Comparison of ENCODE assay signal across 8 cellular contexts in genomic region chrX:71283409-71284143, GRCh38. TPM values are rescaled to one million over a fixed set of nuclear protein-coding genes. Genes with fewer than 3 reads are reported as not detected.
DNase-seq lines count a peak whose midpoint lies in the region; ATAC-seq lines count a peak whose summit lies in the region.

Gene NONO (plus strand): TSS chrX:71283635. CDS start chrX:71290638, 7,003 bp downstream.

- peak; percentile 87 for ATAC-seq in GM21367 (IDR thresholded peaks at IDR 0.05; ENCODE audit: unreplicated experiment)
- peak; percentile 84 for ATAC-seq in activated CD8-positive, alpha-beta memory T cell treated with anti-CD3 and anti-CD28 coated beads, Interleukin-2, amount 10 ng/mL, durations not matched to agents 7 days and 5 days

- H3K4me3 ChIP-seq in NT2/D1 (ENCODE audit: insufficient read length, low read depth) (peak within 1 kb of the TSS; percentile 93), endocrine pancreas (ENCODE audit: control insufficient read depth, insufficient read depth, low read length) (peak within 1 kb of the TSS; percentile 95), mesenchymal stem cell (ENCODE audit: insufficient read depth in 1 of 2, low read depth in 1 of 2, low read length in 2 of 2) (peak within 1 kb of the TSS; percentile 73 to 87)

- peak; percentile 91 for DNase-seq in COLO829 (ENCODE audit: low spot score)
- peak in 75 of 76 experiments; percentile 25 to 96 (median 84) for DNase-seq in HUDEP-2 (lab: John Stamatoyannopoulos, UW; ENCODE audit: unreplicated experiment in 76 of 76)
- peak; percentile 99 for DNase-seq in NT2/D1 (ENCODE audit: low read depth, low spot score)
- DNase-seq in activated CD8-positive, alpha-beta memory T cell treated with anti-CD3 and anti-CD28 coated beads, Interleukin-2, amount 10 ng/mL, durations not matched to agents 7 days and 5 days = peak; percentile 93
- DNase-seq in mesenchymal stem cell = peak; percentile 99
- peak; percentile 56 for DNase-seq in stimulated activated CD8-positive, alpha-beta memory T cell treated with anti-CD3 and anti-CD28 coated beads, Interleukin-12 subunit alpha, Interleukin-12 subunit beta, amount 100 ng/mL, for 4 hours (ENCODE audit: low read depth)

- H2AFZ ChIP-seq in mesenchymal stem cell (ENCODE audit: low read depth, low read length) = no peak within 1 kb of the TSS

- H3K27me3 Mint-ChIP-seq in activated CD8-positive, alpha-beta memory T cell treated with anti-CD3 and anti-CD28 coated beads, Interleukin-2, amount 10 ng/mL, durations not matched to agents 7 days and 5 days = no peaks in the 10 kb centered on the region

- H3K4me3 Mint-ChIP-seq in activated CD8-positive, alpha-beta memory T cell treated with anti-CD3 and anti-CD28 coated beads, Interleukin-2, amount 10 ng/mL, durations not matched to agents 7 days and 5 days = peak within 1 kb of the TSS; percentile 86

- H3K9ac ChIP-seq in NT2/D1 (ENCODE audit: insufficient read length, low read depth) (peak within 1 kb of the TSS; percentile 96), endocrine pancreas (ENCODE audit: control insufficient read depth, insufficient read depth, low read length) (peak within 1 kb of the TSS; percentile 69), mesenchymal stem cell (ENCODE audit: low read length) (peak within 1 kb of the TSS; percentile 98)

- no peaks in the 10 kb centered on the region for H3K9me3 Mint-ChIP-seq in activated CD8-positive, alpha-beta memory T cell treated with anti-CD3 and anti-CD28 coated beads, Interleukin-2, amount 10 ng/mL, durations not matched to agents 7 days and 5 days (ENCODE audit: low read depth)

- peak within 1 kb of the TSS in 1 of 2 experiments; percentile 96 for H3K4ac ChIP-seq in mesenchymal stem cell (ENCODE audit: low read depth in 1 of 2, low read length in 2 of 2)

- H2BK15ac ChIP-seq in mesenchymal stem cell (ENCODE audit: low read depth, poor library complexity, severe bottlenecking) = no peak within 1 kb of the TSS

- peaks cover 22% of the 10 kb centered on the region for H3K4me1 Mint-ChIP-seq in activated CD8-positive, alpha-beta memory T cell treated with anti-CD3 and anti-CD28 coated beads, Interleukin-2, amount 10 ng/mL, durations not matched to agents 7 days and 5 days

- peak within 1 kb of the TSS; percentile 69 for H2AK5ac ChIP-seq in mesenchymal stem cell (ENCODE audit: low read length, severe bottlenecking)

- peak within 1 kb of the TSS; percentile 83 to 93 for H3K18ac ChIP-seq in mesenchymal stem cell (ENCODE audit: low read depth in 1 of 2, low read length in 2 of 2)

- no peaks in the 10 kb centered on the region for H3K4me1 ChIP-seq in NT2/D1 (ENCODE audit: insufficient read depth, insufficient read length)
- H3K4me1 ChIP-seq in endocrine pancreas (ENCODE audit: control insufficient read depth, insufficient read depth, low read length) = no peaks in the 10 kb centered on the region
- no peaks in the 10 kb centered on the region for H3K4me1 ChIP-seq in mesenchymal stem cell (ENCODE audit: control insufficient read depth, insufficient read depth, low read depth, low read length)

- WGBS in mesenchymal stem cell = under 1% methylated on average over 41 of the region's 56 CpGs

- H3K9me3 ChIP-seq in NT2/D1 (ENCODE audit: insufficient read depth, low read length) (0 out of 2 replicates have a peak, but pooled peaks cover 6% of the 10 kb centered on the region), endocrine pancreas (ENCODE audit: control insufficient read depth, low read length) (no peaks in the 10 kb centered on the region), mesenchymal stem cell (ENCODE audit: control insufficient read depth, low read length) (peaks cover 6% of the 10 kb centered on the region)

- CTCF ChIA-PET in activated CD8-positive, alpha-beta memory T cell treated with anti-CD3 and anti-CD28 coated beads, Interleukin-2, amount 10 ng/mL, durations not matched to agents 7 days and 5 days (lab: Charles Lee) = interaction anchor here (0.6 to 1.8 kb wide), 7 partner anchors 26 to 102 kb away, joined by 3 to 10 read pairs (median 7); partner anchors contain the start of genes TAF1 and ZMYM3

- H3K27me3 ChIP-seq in NT2/D1 (ENCODE audit: insufficient read depth, insufficient read length) (no peaks in the 10 kb centered on the region), endocrine pancreas (ENCODE audit: control insufficient read depth, insufficient read depth, low read length) (no peaks in the 10 kb centered on the region), mesenchymal stem cell (ENCODE audit: control insufficient read depth in 1 of 2, insufficient read depth in 1 of 2, low read length in 2 of 2) (no peaks in the 10 kb centered on the region)

- H3K36me3 ChIP-seq in NT2/D1 (ENCODE audit: insufficient read depth, insufficient read length, low read length) (peaks cover 45% of the 10 kb centered on the region), endocrine pancreas (ENCODE audit: control insufficient read depth, insufficient read depth, low read length) (no peaks in the 10 kb centered on the region), mesenchymal stem cell (ENCODE audit: control insufficient read depth in 1 of 2, insufficient read depth in 2 of 2, low read depth in 1 of 2, low read length in 2 of 2) (peaks cover 2 to 15% of the 10 kb centered on the region in 2 experiments)

- peak within 1 kb of the TSS; percentile 87 for H2BK5ac ChIP-seq in mesenchymal stem cell (ENCODE audit: low read depth, low read length, poor library complexity, severe bottlenecking)

- H4K91ac ChIP-seq in mesenchymal stem cell (ENCODE audit: low read length) = peak within 1 kb of the TSS; percentile 89

- peak within 1 kb of the TSS; percentile 95 for H3K27ac Mint-ChIP-seq in activated CD8-positive, alpha-beta memory T cell treated with anti-CD3 and anti-CD28 coated beads, Interleukin-2, amount 10 ng/mL, durations not matched to agents 7 days and 5 days

- no peak within 1 kb of the TSS for H3K23ac ChIP-seq in mesenchymal stem cell (ENCODE audit: low read length in 2 of 2)

- H3K79me1 ChIP-seq in mesenchymal stem cell (replicated peaks; ENCODE audit: low read length, poor library complexity, severe bottlenecking) = no peaks in the 10 kb centered on the region

- no peak within 1 kb of the TSS for H2BK12ac ChIP-seq in mesenchymal stem cell (ENCODE audit: low read length in 2 of 2)

- peak within 1 kb of the TSS; percentile 47 for H3K4me2 ChIP-seq in mesenchymal stem cell (ENCODE audit: low read length, poor library complexity, severe bottlenecking)

- H3K27ac ChIP-seq in mesenchymal stem cell (ENCODE audit: low read length, poor library complexity, severe bottlenecking) = peak within 1 kb of the TSS; percentile 98

- H3K36me3 Mint-ChIP-seq in activated CD8-positive, alpha-beta memory T cell treated with anti-CD3 and anti-CD28 coated beads, Interleukin-2, amount 10 ng/mL, durations not matched to agents 7 days and 5 days = peaks cover 16% of the 10 kb centered on the region

- peak within 1 kb of the TSS; percentile 75 for H4K8ac ChIP-seq in mesenchymal stem cell (ENCODE audit: low read length)

- H2BK120ac ChIP-seq in mesenchymal stem cell (ENCODE audit: low read depth, low read length) = no peak within 1 kb of the TSS

- H3K14ac ChIP-seq in mesenchymal stem cell (ENCODE audit: low read length in 2 of 2) = peak within 1 kb of the TSS in 1 of 2 experiments; percentile 60

RNA-seq across cellular contexts. Expression of gene NONO, which starts in this region (rescaled TPM):
- 100 to 1,000 TPM; 430 to 514 TPM for total RNA-seq in activated CD8-positive, alpha-beta memory T cell treated with anti-CD3 and anti-CD28 coated beads, Interleukin-2, amount 10 ng/mL, durations not matched to agents 7 days and 5 days
- polyA plus RNA-seq in mesenchymal stem cell (2013, experiment 1 of 2) = 278 TPM
- polyA plus RNA-seq in mesenchymal stem cell (2013, experiment 2 of 2) = 272 TPM

Comparison
In these comparisons a context has a peak if more than half of its experiments do, and no peak if none do; other contexts are left out.
1. Peak in every context shown above with its lines: DNase-seq, ATAC-seq, H3K4me3 ChIP-seq and H3K27ac ChIP-seq.